Comparison of ENCODE assay signal across 20 cellular contexts in genomic region chr6:43747734-43748133, GRCh38.
"Had no signal": no experiment of that assay in that cellular context is flagged by ENCODE, and none has a peak within 500 bp of the region (broad histone marks: within the 10 kb centered on the region; RNA-seq: fewer than 3 reads in every experiment).

No MANE protein-coding gene starts in this region.

- H3K27me3 ChIP-seq: gastrocnemius medialis had no signal

- H3K9me3 ChIP-seq: gastrocnemius medialis, heart right ventricle, neutrophil, SK-N-SH had no signal

- H2AFZ ChIP-seq: parathyroid adenoma had no signal

- H3K4me1 ChIP-seq: gastrocnemius medialis had no signal

- ATAC-seq: activated naive CD4-positive, alpha-beta T cell treated with anti-CD3 and anti-CD28 coated beads, Interleukin-2, amount 50 U/mL, for 72 hours; gastrocnemius medialis; left lobe of liver; T-cell had no signal

- H3K4me3 ChIP-seq: gastrocnemius medialis, heart right ventricle had no signal

- H3K4me2 ChIP-seq: SK-N-SH had no signal

- H3K9ac ChIP-seq: parathyroid adenoma, SK-N-SH had no signal

- H3K36me3 ChIP-seq: brain microvascular endothelial cell, gastrocnemius medialis, heart right ventricle, neutrophil had no signal

- H3K9me3 Mint-ChIP-seq: activated naive CD4-positive, alpha-beta T cell treated with anti-CD3 and anti-CD28 coated beads, Interleukin-2, amount 50 U/mL, for 72 hours; naive B cell; T-cell; type B pancreatic cell had no signal

- H3K4me3 Mint-ChIP-seq: naive B cell, T-cell, type B pancreatic cell had no signal

- H3K36me3 Mint-ChIP-seq: activated naive CD4-positive, alpha-beta T cell treated with anti-CD3 and anti-CD28 coated beads, Interleukin-2, amount 50 U/mL, for 72 hours; naive B cell; T-cell; type B pancreatic cell had no signal

- H3K4me1 Mint-ChIP-seq: T-cell had no signal

- DNase-seq: activated CD4-positive, alpha-beta T cell treated with anti-CD3 and anti-CD28 coated beads, Interleukin-2, amount 50 U/mL, for 4 hours; activated CD4-positive, CD25-positive, alpha-beta regulatory T cell treated with anti-CD3 and anti-CD28 coated beads, Interleukin-2, amount 50 U/mL, for 72 hours; activated gamma-delta T cell; activated T-cell treated with anti-CD3 and anti-CD28 coated beads, Interleukin-2, amount 50 U/mL, for 1 hour; brain microvascular endothelial cell; erythroblast; gastrocnemius medialis; naive B cell; SK-N-SH; stimulated activated CD4-positive, alpha-beta T cell treated with anti-CD3 and anti-CD28 coated beads, Interleukin-15, amount 100 ng/mL, for 24 hours; stimulated activated CD4-positive, alpha-beta T cell treated with anti-CD3 and anti-CD28 coated beads, Interleukin-4, amount 100 ng/mL, for 1 hour; stimulated activated naive CD4-positive, alpha-beta T cell; T-helper 9 cell had no signal

- H3K27ac ChIP-seq: brain microvascular endothelial cell, gastrocnemius medialis, heart right ventricle, neutrophil, parathyroid adenoma had no signal

- H3K27ac Mint-ChIP-seq: activated naive CD4-positive, alpha-beta T cell treated with anti-CD3 and anti-CD28 coated beads, Interleukin-2, amount 50 U/mL, for 72 hours; naive B cell; T-cell; type B pancreatic cell had no signal
